Comparison of ENCODE assay signal across 18 cellular contexts in genomic region chr22:47044722-47045545, GRCh38.
DNase-seq lines count a peak whose midpoint lies in the region; ATAC-seq and TF ChIP-seq lines count a peak whose summit lies in the region.
"Had no signal": no experiment of that assay in that cellular context is flagged by ENCODE, and none has a peak within 500 bp of the region (broad histone marks: within the 10 kb centered on the region; RNA-seq: fewer than 3 reads in every experiment).

No MANE protein-coding gene starts in this region.

- H3K4me3 Mint-ChIP-seq in activated CD4-positive, alpha-beta T cell treated with anti-CD3 and anti-CD28 coated beads, Interleukin-2, amount 10 ng/mL, durations not matched to agents 24 days and 14 days = no peak overlapping the region
- H3K4me3 Mint-ChIP-seq in WTC11 = no peak overlapping the region
- H3K4me3 Mint-ChIP-seq: HFFc6; naive thymus-derived CD4-positive, alpha-beta T cell had no signal

- intact Hi-C loops in activated CD4-positive, alpha-beta T cell treated with anti-CD3 and anti-CD28 coated beads, Interleukin-2, amount 10 ng/mL, durations not matched to agents 24 days and 14 days (cut with micrococcal nuclease) = no loop called here

- no peak overlapping the region for H3K4me3 ChIP-seq in smooth muscle cell
- H3K4me3 ChIP-seq: lung had no signal

- H3K9ac ChIP-seq in smooth muscle cell (ENCODE audit: low read depth) = no peak overlapping the region
- H3K9ac ChIP-seq: KMS-11 had no signal

- no peak overlapping the region for H2AFZ ChIP-seq in smooth muscle cell (ENCODE audit: low read depth)

- ATAC-seq in WTC11 = no peak
- ATAC-seq: naive thymus-derived CD4-positive, alpha-beta T cell had no signal

- H3K36me3 ChIP-seq in smooth muscle cell (ENCODE audit: low read depth) = no peaks in the 10 kb centered on the region

- no peaks in the 10 kb centered on the region for H3K79me2 ChIP-seq in smooth muscle cell (ENCODE audit: low read depth)

- no peaks in the 10 kb centered on the region for H3K4me1 ChIP-seq in smooth muscle cell (ENCODE audit: low read depth)

- peak overlapping the region; percentile 53 for H3K4me2 ChIP-seq in smooth muscle cell
- H3K4me2 ChIP-seq: KMS-11 had no signal

- peaks cover 21% of the 10 kb centered on the region for H3K4me1 Mint-ChIP-seq in activated CD4-positive, alpha-beta T cell treated with anti-CD3 and anti-CD28 coated beads, Interleukin-2, amount 10 ng/mL, durations not matched to agents 24 days and 14 days
- peaks cover 18% of the 10 kb centered on the region for H3K4me1 Mint-ChIP-seq in WTC11

- WGBS in smooth muscle cell (ENCODE audit: low lambda C conversion rate) = 79% methylated on average over 29 of the region's 29 CpGs

- H3K27ac Mint-ChIP-seq in activated CD4-positive, alpha-beta T cell treated with anti-CD3 and anti-CD28 coated beads, Interleukin-2, amount 10 ng/mL, durations not matched to agents 24 days and 14 days = peak overlapping the region; percentile 11
- H3K27ac Mint-ChIP-seq in WTC11 = peak overlapping the region; percentile 70; the same call in 1 of the 2 replicates
- H3K27ac Mint-ChIP-seq: HFFc6 had no signal

- peaks cover 56% of the 10 kb centered on the region for H4K20me1 ChIP-seq in smooth muscle cell (ENCODE audit: low read depth)

- no peaks in the 10 kb centered on the region for H3F3A ChIP-seq in smooth muscle cell (ENCODE audit: low read depth)

- no peaks in the 10 kb centered on the region for H3K9me3 ChIP-seq in smooth muscle cell (replicated peaks; ENCODE audit: low read depth)

- CTCF ChIA-PET in WTC11 (lab: Charles Lee) = no interaction called here

- H3K36me3 Mint-ChIP-seq in activated CD4-positive, alpha-beta T cell treated with anti-CD3 and anti-CD28 coated beads, Interleukin-2, amount 10 ng/mL, durations not matched to agents 24 days and 14 days (ENCODE audit: low read depth) = no peaks in the 10 kb centered on the region
- H3K36me3 Mint-ChIP-seq in WTC11 = no peaks in the 10 kb centered on the region
- H3K36me3 Mint-ChIP-seq: naive thymus-derived CD4-positive, alpha-beta T cell had no signal

- no peaks in the 10 kb centered on the region for H3K27me3 ChIP-seq in smooth muscle cell (ENCODE audit: low read depth)

- H3K27me3 Mint-ChIP-seq in activated CD4-positive, alpha-beta T cell treated with anti-CD3 and anti-CD28 coated beads, Interleukin-2, amount 10 ng/mL, durations not matched to agents 24 days and 14 days = no peaks in the 10 kb centered on the region
- H3K27me3 Mint-ChIP-seq in WTC11 (ENCODE audit: low read depth) = no peaks in the 10 kb centered on the region
- H3K27me3 Mint-ChIP-seq: naive thymus-derived CD4-positive, alpha-beta T cell had no signal

- no peak overlapping the region for H3K27ac ChIP-seq in smooth muscle cell (ENCODE audit: low read depth)
- H3K27ac ChIP-seq: KMS-11 had no signal

- TF ChIP-seq CTCF in WTC11 (IDR thresholded peaks at IDR 0.05) (no peak), smooth muscle cell (IDR thresholded peaks at IDR 0.05; ENCODE audit: borderline replicate concordance, insufficient read depth, poor library complexity, severe bottlenecking) (no peak)

- H3K9me3 Mint-ChIP-seq in activated CD4-positive, alpha-beta T cell treated with anti-CD3 and anti-CD28 coated beads, Interleukin-2, amount 10 ng/mL, durations not matched to agents 24 days and 14 days = no peaks in the 10 kb centered on the region
- no peaks in the 10 kb centered on the region for H3K9me3 Mint-ChIP-seq in WTC11
- H3K9me3 Mint-ChIP-seq: HFFc6; naive thymus-derived CD4-positive, alpha-beta T cell had no signal

- POLR2A ChIA-PET in WTC11 (lab: Charles Lee) = no interaction called here

- DNase-seq in activated CD4-positive, alpha-beta T cell treated with anti-CD3 and anti-CD28 coated beads, Interleukin-2, amount 10 ng/mL, durations not matched to agents 24 days and 14 days = no peak
- no peak for DNase-seq in activated CD4-positive, alpha-beta T cell treated with anti-CD3 and anti-CD28 coated beads, Interleukin-2, amount 50 U/mL, for 4 hours
- DNase-seq in WTC11 (ENCODE audit: low spot score) (no peak), left kidney (ENCODE audit: low read depth, low spot score) (peak; percentile 66), smooth muscle cell (lab: John Stamatoyannopoulos, UW; ENCODE audit: unreplicated experiment) (no peak), NCI-H1417 (lab: John Stamatoyannopoulos, UW) (no peak), epidermal melanocyte (ENCODE audit: insufficient read length, low spot score) (no peak), hepatic stellate cell (ENCODE audit: low spot score) (no peak)
- DNase-seq: activated CD4-positive, alpha-beta T cell treated with anti-CD3 and anti-CD28 coated beads for 1 hour; activated naive CD4-positive, alpha-beta T cell; cortex of kidney; HFFc6; naive thymus-derived CD4-positive, alpha-beta T cell; NCI-H1105; stimulated activated CD4-positive, alpha-beta T cell treated with anti-CD3 and anti-CD28 coated beads, Interleukin-12 subunit alpha, Interleukin-12 subunit beta, amount 100 ng/mL, for 4 hours; T-helper 9 cell had no signal

TF ChIP-seq in WTC11, 78 proteins besides CTCF, POLR2A, EP300 and RAD21 (continues in another document):
- TF ChIP-seq PREB (CRISPR knock-in tag; IDR thresholded peaks at IDR 0.05; ENCODE audit: borderline replicate concordance) (no peak), CDX4 (CRISPR knock-in tag; IDR thresholded peaks at IDR 0.05; ENCODE audit: borderline replicate concordance) (no peak), FOXP4 (CRISPR knock-in tag; IDR thresholded peaks at IDR 0.05) (no peak), NR1H2 (CRISPR knock-in tag; IDR thresholded peaks at IDR 0.05) (no peak), ZNF121 (CRISPR knock-in tag; IDR thresholded peaks at IDR 0.05) (no peak), IRF2 (CRISPR knock-in tag; IDR thresholded peaks at IDR 0.05; ENCODE audit: borderline replicate concordance, low read depth) (no peak), ZNF532 (CRISPR knock-in tag; IDR thresholded peaks at IDR 0.05; ENCODE audit: borderline replicate concordance) (no peak), NR3C1 (CRISPR knock-in tag; conservative IDR thresholded peaks at IDR 0.05; ENCODE audit: low read depth) (no peak)
